In the genomic region with DNA sequence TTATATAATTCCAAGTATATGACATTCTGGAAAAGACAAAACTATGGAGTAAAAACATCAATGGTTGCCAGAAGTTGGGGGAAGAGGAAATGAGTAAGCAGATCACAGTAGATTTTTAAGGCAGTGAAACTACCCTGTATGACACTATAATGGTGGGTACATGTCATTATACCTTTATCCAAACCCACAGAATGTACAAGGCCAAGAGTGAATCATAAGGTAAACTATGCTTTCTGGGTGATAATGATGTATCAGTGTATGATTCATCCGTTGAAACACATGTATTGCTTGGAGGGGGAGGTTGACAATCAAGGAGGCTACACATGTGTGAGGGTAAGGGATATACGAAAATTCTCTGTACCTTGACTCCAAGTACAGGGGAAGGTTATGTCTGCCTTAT, we compare ENCODE assay signal across 14 cellular contexts.
DNase-seq lines count a peak whose midpoint lies in the region; ATAC-seq, FAIRE-seq and TF ChIP-seq lines count a peak whose summit lies in the region.
"Had no signal": no experiment of that assay in that cellular context is flagged by ENCODE, and none has a peak within 500 bp of the region (broad histone marks: within the 10 kb centered on the region; RNA-seq: fewer than 3 reads in every experiment).

No MANE protein-coding gene starts in this region.

- no peak for TF ChIP-seq EP300 in ovary (IDR thresholded peaks at IDR 0.05)

- H4K20me1 ChIP-seq in mammary epithelial cell (ENCODE audit: insufficient read depth, low read length), result no peaks in the 10 kb centered on the region

- peaks cover 47% of the 10 kb centered on the region for H3K4me1 Mint-ChIP-seq in chondrocyte (ENCODE audit: low read depth)
- H3K4me1 Mint-ChIP-seq: naive thymus-derived CD8-positive, alpha-beta T cell; stimulated activated naive B cell treated with anti-CD40 and anti-IgM and Interleukin-4, amounts not matched to agents 10 μg/mL and 1 μg/mL and 100 μg/mL, for 72 hours had no signal

- TF ChIP-seq POLR2A in ovary (IDR thresholded peaks at IDR 0.05), result no peak
- no peak for TF ChIP-seq POLR2A in GM12892 (IDR thresholded peaks at IDR 0.05; ENCODE audit: low read depth, low read length)

- TF ChIP-seq CTCF in mammary epithelial cell (conservative IDR thresholded peaks at IDR 0.05 in 1 of 2, IDR thresholded peaks at IDR 0.05 in 1 of 2; ENCODE audit: extremely low read depth in 1 of 2, insufficient read depth in 1 of 2, low read depth in 1 of 2, low read length in 2 of 2), result no peak
- no peak for TF ChIP-seq CTCF in pancreas (IDR thresholded peaks at IDR 0.05)
- no peak for TF ChIP-seq CTCF in ovary (IDR thresholded peaks at IDR 0.05)
- no peak for TF ChIP-seq CTCF in chondrocyte (IDR thresholded peaks at IDR 0.05)

- no peaks in the 10 kb centered on the region for H3K79me2 ChIP-seq in mammary epithelial cell (ENCODE audit: insufficient read depth, low read length)

- WGBS in mammary epithelial cell (ENCODE audit: low coverage, missing lambda C conversion rate), result 4% methylated on average over 2 of the region's 2 CpGs
- 43 to 58% methylated on average over 2 of the region's 2 CpGs for WGBS in pancreas, 2 donors
- 14 to 31% (median 24%) methylated on average over 2 of the region's 2 CpGs for WGBS in ovary, 3 donors

- no peaks in the 10 kb centered on the region for H3K9me3 ChIP-seq in mammary epithelial cell (replicated peaks; ENCODE audit: insufficient read depth, low read length)
- H3K9me3 ChIP-seq in pancreas, result no peaks in the 10 kb centered on the region
- H3K9me3 ChIP-seq in ovary, result no peaks in the 10 kb centered on the region

- no peak overlapping the region for H2AFZ ChIP-seq in mammary epithelial cell (ENCODE audit: low read depth, low read length)

- no peak overlapping the region for H3K27ac Mint-ChIP-seq in chondrocyte (ENCODE audit: unreplicated experiment)
- H3K27ac Mint-ChIP-seq: activated naive CD8-positive, alpha-beta T cell; naive thymus-derived CD8-positive, alpha-beta T cell; stimulated activated naive B cell treated with anti-CD40 and anti-IgM and Interleukin-4, amounts not matched to agents 10 μg/mL and 1 μg/mL and 100 μg/mL, for 72 hours had no signal

- H3K36me3 ChIP-seq in mammary epithelial cell (ENCODE audit: insufficient read depth, low read length) (no peaks in the 10 kb centered on the region), pancreas (no peaks in the 10 kb centered on the region), ovary (no peaks in the 10 kb centered on the region)

- CTCF ChIA-PET in mammary epithelial cell (lab: Charles Lee; ENCODE audit: low non-redundant PET), result no interaction called here

- DNase-seq in EH (ENCODE audit: low read depth), result peak; percentile 76
- peak; percentile 32 for DNase-seq in NCI-H460 (ENCODE audit: extremely low read depth, low read depth)
- DNase-seq in mammary epithelial cell, result peak; percentile 95
- DNase-seq in pancreas, result no peak
- no peak for DNase-seq in ovary
- no peak for DNase-seq in GM12892 (ENCODE audit: insufficient read length)
- no peak for DNase-seq in chondrocyte (ENCODE audit: low spot score)
- DNase-seq: activated CD4-positive, alpha-beta T cell treated with anti-CD3 and anti-CD28 coated beads, Interleukin-2, amount 50 U/mL, for 4 hours; islet precursor cell; naive thymus-derived CD8-positive, alpha-beta T cell; NCI-H2227 treated with DMSO at 0.1 percent for 48 hours; stimulated activated naive B cell treated with anti-CD40 and anti-IgM and Interleukin-4, amounts not matched to agents 10 μg/mL and 1 μg/mL and 100 μg/mL, for 72 hours had no signal

- dilution Hi-C loops in mammary epithelial cell (cut with HindIII; ENCODE audit: low sequenced_read_pairs), result no loop called here

- H3K27ac ChIP-seq in mammary epithelial cell (ENCODE audit: insufficient read depth, low read depth, low read length) (peak overlapping the region; percentile 69), pancreas (no peak overlapping the region), ovary (no peak overlapping the region)

- H3K36me3 Mint-ChIP-seq in chondrocyte (ENCODE audit: low read depth), result no peaks in the 10 kb centered on the region
- H3K36me3 Mint-ChIP-seq: activated naive CD8-positive, alpha-beta T cell; naive thymus-derived CD8-positive, alpha-beta T cell; stimulated activated naive B cell treated with anti-CD40 and anti-IgM and Interleukin-4, amounts not matched to agents 10 μg/mL and 1 μg/mL and 100 μg/mL, for 72 hours had no signal

- peak overlapping the region; percentile 39 for H3K4me2 ChIP-seq in mammary epithelial cell (ENCODE audit: insufficient read depth, low read depth, low read length)

- H3K27me3 Mint-ChIP-seq in chondrocyte (ENCODE audit: low read depth), result no peaks in the 10 kb centered on the region
- H3K27me3 Mint-ChIP-seq: activated naive CD8-positive, alpha-beta T cell; naive thymus-derived CD8-positive, alpha-beta T cell; stimulated activated naive B cell treated with anti-CD40 and anti-IgM and Interleukin-4, amounts not matched to agents 10 μg/mL and 1 μg/mL and 100 μg/mL, for 72 hours had no signal

- no peak overlapping the region for H3K4me3 Mint-ChIP-seq in chondrocyte (ENCODE audit: unreplicated experiment)
- H3K4me3 Mint-ChIP-seq: activated naive CD8-positive, alpha-beta T cell; naive thymus-derived CD8-positive, alpha-beta T cell; stimulated activated naive B cell treated with anti-CD40 and anti-IgM and Interleukin-4, amounts not matched to agents 10 μg/mL and 1 μg/mL and 100 μg/mL, for 72 hours had no signal

- H3K4me3 ChIP-seq in mammary epithelial cell (replicated peaks in 1 of 3; ENCODE audit: insufficient read depth in 1 of 3, low read depth in 2 of 3, low read length in 3 of 3), result no peak overlapping the region
- no peak overlapping the region for H3K4me3 ChIP-seq in pancreas
- no peak overlapping the region for H3K4me3 ChIP-seq in ovary

- peaks cover 34% of the 10 kb centered on the region for H3K4me1 ChIP-seq in mammary epithelial cell (ENCODE audit: insufficient read depth, low read length)
- peaks cover 5 to 8% (median 6%) of the 10 kb centered on the region in 3 donors for H3K4me1 ChIP-seq in pancreas
- no peaks in the 10 kb centered on the region for H3K4me1 ChIP-seq in ovary (ENCODE audit: insufficient read depth)

- H3K27me3 ChIP-seq in mammary epithelial cell (ENCODE audit: insufficient read depth, low read length) (no peaks in the 10 kb centered on the region), pancreas (peaks cover 0 to 4% (median 0%) of the 10 kb centered on the region in 4 donors), ovary (no peaks in the 10 kb centered on the region)

- peaks cover 5% of the 10 kb centered on the region for H3K9me3 Mint-ChIP-seq in chondrocyte (ENCODE audit: low read depth)

- ATAC-seq in pancreas, result peak in 3 of 4 donors; percentile 9 to 44 (median 11)
- no peak for ATAC-seq in GM21367 (IDR thresholded peaks at IDR 0.05; ENCODE audit: unreplicated experiment)
- ATAC-seq: naive thymus-derived CD8-positive, alpha-beta T cell; stimulated activated naive B cell treated with anti-CD40 and anti-IgM and Interleukin-4, amounts not matched to agents 10 μg/mL and 1 μg/mL and 100 μg/mL, for 72 hours had no signal

- no peak for FAIRE-seq in pancreas (lab: Jason Lieb, UNC)
- FAIRE-seq in GM12892 (lab: Jason Lieb, UNC), result no peak

- intact Hi-C loops in mammary epithelial cell (cut with micrococcal nuclease), result loop anchor here (5.0 kb wide), 1 partner anchor 34 kb away; no protein-coding TSS in a partner anchor
- intact Hi-C loops in pancreas (cut with DNase I), result no loop called here
- intact Hi-C loops in ovary (cut with DNase I), result no loop called here

- no peak overlapping the region for H3K9ac ChIP-seq in mammary epithelial cell (ENCODE audit: insufficient read depth, low read length)

- BruUV-seq in mammary epithelial cell (replicated peaks; lab: Mats Ljungman, UMichigan), result no TSS peak

- in situ Hi-C loops in mammary epithelial cell (cut with MboI; ENCODE audit: low sequenced_read_pairs in 2 of 2), result no loop called here

Comparison
In these comparisons a context has a peak if more than half of its experiments do, and no peak if none do; other contexts are left out.
1. DNase-seq: peak in EH (single experiment), NCI-H460 (single experiment) and mammary epithelial cell (single experiment); none in pancreas (0 of 6), ovary (0 of 5), GM12892 (single experiment) and chondrocyte (single experiment).